In the genomic region with DNA sequence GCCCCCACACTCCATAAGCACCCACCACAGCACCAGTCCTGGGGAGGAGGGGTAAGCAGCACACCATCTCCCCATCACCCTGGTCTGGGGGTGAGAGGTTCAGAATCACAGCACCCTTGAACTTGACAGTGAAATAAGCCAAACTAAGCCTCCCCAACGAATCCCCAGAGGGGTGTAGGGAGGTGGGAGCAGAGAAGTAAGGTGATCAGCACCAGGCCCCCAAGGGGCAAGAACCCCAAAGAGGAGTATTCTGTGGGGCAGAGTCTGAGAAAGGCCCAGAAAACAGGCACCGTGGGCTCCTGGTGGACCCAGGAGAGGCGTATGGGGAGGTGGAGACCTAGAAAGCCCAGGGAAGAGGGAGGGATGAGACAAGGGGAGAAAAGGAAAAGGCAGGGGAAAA, we compare ENCODE assay signal across 8 cellular contexts. TPM values are rescaled to one million over a fixed set of nuclear protein-coding genes. Genes with fewer than 3 reads are reported as not detected.
DNase-seq lines count a peak whose midpoint lies in the region; ATAC-seq, FAIRE-seq and TF ChIP-seq lines count a peak whose summit lies in the region.

No MANE protein-coding gene starts in this region.

- H2BK20ac ChIP-seq in H9 (ENCODE audit: low read depth, low read length, poor library complexity, severe bottlenecking): no peak overlapping the region

- no peak overlapping the region for H3K56ac ChIP-seq in H9 (ENCODE audit: insufficient read length, low read depth, low read length)

- FAIRE-seq in urothelium cell line (lab: Jason Lieb, UNC): no peak

- H3K18ac ChIP-seq in H9 (ENCODE audit: insufficient read length, low read depth, low read length): no peak overlapping the region

- H3K27me3 ChIP-seq in H9 (ENCODE audit: insufficient read depth, low read length): no peaks in the 10 kb centered on the region
- no peaks in the 10 kb centered on the region for H3K27me3 ChIP-seq in left ventricle myocardium inferior (ENCODE audit: low read depth)
- H3K27me3 ChIP-seq in smooth muscle cell (ENCODE audit: low read depth): no peaks in the 10 kb centered on the region

- TF ChIP-seq CTCF in H9 (conservative IDR thresholded peaks at IDR 0.05) (no peak), left ventricle myocardium inferior (IDR thresholded peaks at IDR 0.05; ENCODE audit: borderline replicate concordance) (no peak), smooth muscle cell (IDR thresholded peaks at IDR 0.05; ENCODE audit: borderline replicate concordance, insufficient read depth, poor library complexity, severe bottlenecking) (no peak)

- H3K4me1 ChIP-seq in H9 (ENCODE audit: insufficient read depth, low read length) (no peaks in the 10 kb centered on the region), left ventricle myocardium inferior (peaks cover 80% of the 10 kb centered on the region), smooth muscle cell (ENCODE audit: low read depth) (peaks cover 5% of the 10 kb centered on the region)

- CTCF ChIA-PET in activated CD8-positive, alpha-beta T cell treated with anti-CD3 and anti-CD28 coated beads, Interleukin-2, amount 10 ng/mL, durations not matched to agents 7 days and 5 days (lab: Charles Lee): interaction anchor here (2.4 to 12.2 kb wide), 3 partner anchors 72 to 456 kb away, joined by 15 to 202 read pairs (median 16); a partner anchor contains a TSS

- H3K36me3 ChIP-seq in left ventricle myocardium inferior (no peaks in the 10 kb centered on the region), smooth muscle cell (ENCODE audit: low read depth) (no peaks in the 10 kb centered on the region)

- H3K23me2 ChIP-seq in H9 (ENCODE audit: insufficient read length, low read depth, low read length, poor library complexity, severe bottlenecking): no peaks in the 10 kb centered on the region

- H3T11ph ChIP-seq in H9 (ENCODE audit: low read length): no peak overlapping the region

- intact Hi-C loops in left ventricle myocardium inferior (cut with micrococcal nuclease): loop anchor here (10.0 kb wide), 1 partner anchor 464 kb away; no protein-coding TSS in a partner anchor

- H3K4ac ChIP-seq in H9 (ENCODE audit: low read depth, low read length): no peak overlapping the region

- no peak overlapping the region for H3K4me3 Mint-ChIP-seq in H9
- peak overlapping the region; percentile 85 for H3K4me3 Mint-ChIP-seq in activated CD8-positive, alpha-beta T cell treated with anti-CD3 and anti-CD28 coated beads, Interleukin-2, amount 10 ng/mL, durations not matched to agents 7 days and 5 days

- no peak overlapping the region for H2AK5ac ChIP-seq in H9 (ENCODE audit: insufficient read length, low read length)

- peaks cover 8% of the 10 kb centered on the region for H3K79me1 ChIP-seq in H9 (ENCODE audit: insufficient read depth, low read depth, low read length, poor library complexity, severe bottlenecking)

- H2BK12ac ChIP-seq in H9 (ENCODE audit: insufficient read length, low read depth, low read length): no peak overlapping the region

- no peak overlapping the region for H3K23ac ChIP-seq in H9 (ENCODE audit: insufficient read length, low read depth, low read length)

- no peak for DNase-seq in H9
- no peak for DNase-seq in activated CD8-positive, alpha-beta T cell treated with anti-CD3 and anti-CD28 coated beads, Interleukin-2, amount 10 ng/mL, durations not matched to agents 7 days and 5 days
- DNase-seq in left ventricle myocardium inferior: no peak
- DNase-seq in smooth muscle cell (lab: John Stamatoyannopoulos, UW; ENCODE audit: unreplicated experiment): no peak
- no peak for DNase-seq in amniotic stem cell (lab: John Stamatoyannopoulos, UW)
- DNase-seq in urothelium cell line (ENCODE audit: low spot score): no peak
- DNase-seq in C1 segment of cervical spinal cord (lab: John Stamatoyannopoulos, UW): no peak
- no peak for DNase-seq in NCI-H345 (lab: John Stamatoyannopoulos, UW)

- H3K4me3 ChIP-seq in left ventricle myocardium inferior (peak overlapping the region; percentile 73), smooth muscle cell (peak overlapping the region; percentile 54)

- H3K14ac ChIP-seq in H9 (ENCODE audit: insufficient read depth, low read length): no peak overlapping the region

- no peaks in the 10 kb centered on the region; a peak in 1 of 5 replicates for H3K9me3 Mint-ChIP-seq in H9
- no peaks in the 10 kb centered on the region for H3K9me3 Mint-ChIP-seq in activated CD8-positive, alpha-beta T cell treated with anti-CD3 and anti-CD28 coated beads, Interleukin-2, amount 10 ng/mL, durations not matched to agents 7 days and 5 days (ENCODE audit: insufficient read depth)

- H3F3A ChIP-seq in smooth muscle cell (ENCODE audit: low read depth): no peaks in the 10 kb centered on the region

- H3K27me3 Mint-ChIP-seq in H9 (ENCODE audit: low read depth): no peaks in the 10 kb centered on the region
- no peaks in the 10 kb centered on the region for H3K27me3 Mint-ChIP-seq in activated CD8-positive, alpha-beta T cell treated with anti-CD3 and anti-CD28 coated beads, Interleukin-2, amount 10 ng/mL, durations not matched to agents 7 days and 5 days (ENCODE audit: low read depth)

- H2AFZ ChIP-seq in H9 (ENCODE audit: low read length) (no peak overlapping the region), smooth muscle cell (ENCODE audit: low read depth) (no peak overlapping the region)

- peaks cover 3% of the 10 kb centered on the region for H4K20me1 ChIP-seq in H9 (ENCODE audit: control insufficient read depth, insufficient read depth, insufficient read length)
- H4K20me1 ChIP-seq in smooth muscle cell (ENCODE audit: low read depth): peaks cover 51% of the 10 kb centered on the region

- H3K4me2 ChIP-seq in H9 (ENCODE audit: insufficient read depth, insufficient read length, low read length) (no peak overlapping the region), smooth muscle cell (peak overlapping the region; percentile 98)

- ATAC-seq in activated CD8-positive, alpha-beta T cell treated with anti-CD3 and anti-CD28 coated beads, Interleukin-2, amount 10 ng/mL, durations not matched to agents 7 days and 5 days: no peak

- no peak overlapping the region for H4K91ac ChIP-seq in H9 (ENCODE audit: insufficient read length, low read depth, low read length)

- H3K36me3 Mint-ChIP-seq in H9 (ENCODE audit: insufficient read depth in 1 of 3, low read depth in 3 of 3): peaks cover 6 to 19% (median 13%) of the 10 kb centered on the region in 3 experiments; a peak in 5 of 7 replicates
- H3K36me3 Mint-ChIP-seq in activated CD8-positive, alpha-beta T cell treated with anti-CD3 and anti-CD28 coated beads, Interleukin-2, amount 10 ng/mL, durations not matched to agents 7 days and 5 days (ENCODE audit: low read depth): peaks cover 19% of the 10 kb centered on the region

- H2BK15ac ChIP-seq in H9 (ENCODE audit: low read depth, low read length): no peak overlapping the region

- H3K9ac ChIP-seq in H9 (ENCODE audit: extremely low read depth, insufficient read length, low read length) (no peak overlapping the region), smooth muscle cell (ENCODE audit: low read depth) (peak overlapping the region; percentile 70)

- H2BK120ac ChIP-seq in H9 (ENCODE audit: low read depth, low read length, poor library complexity, severe bottlenecking): no peak overlapping the region

- no CpG with 5 or more reads among the region's 3 CpGs for WGBS in H9 (ENCODE audit: extremely low coverage, insufficient read length, low lambda C conversion rate)
- 74% methylated on average over 3 of the region's 3 CpGs for WGBS in smooth muscle cell (ENCODE audit: low lambda C conversion rate)

- H2BK5ac ChIP-seq in H9 (ENCODE audit: insufficient read length, low read length): no peak overlapping the region

- no peak overlapping the region for H3K27ac ChIP-seq in H9 (ENCODE audit: insufficient read length, low read depth, low read length)
- peak overlapping the region; percentile 93 for H3K27ac ChIP-seq in left ventricle myocardium inferior (replicated peaks)
- H3K27ac ChIP-seq in smooth muscle cell (ENCODE audit: low read depth): peak overlapping the region; percentile 84

- H3K79me2 ChIP-seq in H9 (ENCODE audit: insufficient read depth, low read length): peaks cover 9% of the 10 kb centered on the region; the same call in 1 of the 2 replicates
- H3K79me2 ChIP-seq in smooth muscle cell (ENCODE audit: low read depth): peaks cover 50% of the 10 kb centered on the region

- no peak overlapping the region for H4K5ac ChIP-seq in H9 (ENCODE audit: insufficient read length, low read depth, low read length)

- H3K27ac Mint-ChIP-seq in H9: peak overlapping the region; percentile 4 to 77 (median 56); a peak in 3 of 7 replicates
- H3K27ac Mint-ChIP-seq in activated CD8-positive, alpha-beta T cell treated with anti-CD3 and anti-CD28 coated beads, Interleukin-2, amount 10 ng/mL, durations not matched to agents 7 days and 5 days: peak overlapping the region; percentile 90

- H3K4me1 Mint-ChIP-seq in H9: peaks cover 17 to 23% of the 10 kb centered on the region in 2 experiments
- peaks cover 59% of the 10 kb centered on the region for H3K4me1 Mint-ChIP-seq in activated CD8-positive, alpha-beta T cell treated with anti-CD3 and anti-CD28 coated beads, Interleukin-2, amount 10 ng/mL, durations not matched to agents 7 days and 5 days (ENCODE audit: low read depth)

- POLR2A ChIA-PET in activated CD8-positive, alpha-beta T cell treated with anti-CD3 and anti-CD28 coated beads, Interleukin-2, amount 10 ng/mL, durations not matched to agents 7 days and 5 days (lab: Charles Lee): interaction anchor here (1.0 kb wide), 1 partner anchor 457 kb away, joined by 3 read pairs; no protein-coding TSS in a partner anchor

- H3K9me3 ChIP-seq in H9 (ENCODE audit: control insufficient read depth, low read depth, low read length) (no peaks in the 10 kb centered on the region), left ventricle myocardium inferior (replicated peaks) (no peaks in the 10 kb centered on the region), smooth muscle cell (replicated peaks; ENCODE audit: low read depth) (no peaks in the 10 kb centered on the region)

- H4K8ac ChIP-seq in H9 (replicated peaks; ENCODE audit: insufficient read length, low read depth, low read length): no peak overlapping the region

RNA-seq across cellular contexts. Expression of a gene that starts 30.9 kb away (rescaled TPM):
- total RNA-seq in H9 (2021): 59.4 and 63.0 TPM in 2 replicates
- 10 to 100 TPM; 84.3 to 89.6 TPM for total RNA-seq in activated CD8-positive, alpha-beta T cell treated with anti-CD3 and anti-CD28 coated beads, Interleukin-2, amount 10 ng/mL, durations not matched to agents 7 days and 5 days
- 51.9 TPM for total RNA-seq in left ventricle myocardium inferior
- total RNA-seq in smooth muscle cell: 45.2 and 65.3 TPM in 2 replicates
- polyA plus RNA-seq in smooth muscle cell: 45.6 and 54.2 TPM in 2 replicates

RNA-seq across cellular contexts. Expression of a gene that starts 47.1 kb away (rescaled TPM):
- 3.4 and 4.3 TPM in 2 replicates for total RNA-seq in H9 (2021)
- under 1 TPM; 0.26 to 0.37 TPM for total RNA-seq in activated CD8-positive, alpha-beta T cell treated with anti-CD3 and anti-CD28 coated beads, Interleukin-2, amount 10 ng/mL, durations not matched to agents 7 days and 5 days
- total RNA-seq in left ventricle myocardium inferior: 19.6 TPM
- total RNA-seq in smooth muscle cell: not detected in 2 replicates
- 1.0 TPM in 2 replicates for polyA plus RNA-seq in smooth muscle cell
